21 cellular contexts compared by ENCODE assay signal in the genomic region with DNA sequence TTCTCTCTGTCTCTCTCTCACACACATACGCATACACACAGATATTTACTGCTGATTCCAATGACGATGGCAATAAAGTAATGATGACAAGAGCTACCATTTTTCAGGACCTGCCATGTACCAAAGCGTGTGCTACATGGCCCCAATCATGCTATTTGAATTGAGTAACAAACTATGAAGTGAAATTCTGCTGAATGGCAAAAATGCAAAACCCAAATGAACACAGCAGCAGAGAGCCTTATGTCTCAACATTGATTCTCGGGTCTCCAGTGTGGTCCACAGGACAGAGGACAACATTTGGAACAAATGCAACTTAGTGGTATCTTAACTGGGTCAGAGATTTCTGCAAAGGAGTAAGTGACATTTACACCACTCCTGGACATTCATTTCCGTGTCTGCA.
DNase-seq lines count a peak whose midpoint lies in the region; ATAC-seq, FAIRE-seq and TF ChIP-seq lines count a peak whose summit lies in the region.
"Had no signal": no experiment of that assay in that cellular context is flagged by ENCODE, and none has a peak within 500 bp of the region (broad histone marks: within the 10 kb centered on the region; RNA-seq: fewer than 3 reads in every experiment).

No MANE protein-coding gene starts in this region.

- no peak for TF ChIP-seq EP300 in A549 (IDR thresholded peaks at IDR 0.05)

- no peak overlapping the region for H3K4ac ChIP-seq in mesendoderm (ENCODE audit: low read depth, low read length)

- no peak overlapping the region for H4K5ac ChIP-seq in mesendoderm (ENCODE audit: low read length)

- H3K36me3 Mint-ChIP-seq in nephron progenitor cell (ENCODE audit: low read depth), result no peaks in the 10 kb centered on the region
- H3K36me3 Mint-ChIP-seq: CD8-positive, alpha-beta T cell had no signal

- H3K27ac Mint-ChIP-seq in nephron progenitor cell, result no peak overlapping the region
- H3K27ac Mint-ChIP-seq: B cell; CD4-positive, alpha-beta T cell; CD8-positive, alpha-beta T cell had no signal

- H3K4me1 ChIP-seq in A549 (no peaks in the 10 kb centered on the region; the same call in 2 of the 3 replicates), mesendoderm (ENCODE audit: control insufficient read depth, low read depth, low read length) (peaks cover 1% of the 10 kb centered on the region)
- H3K4me1 ChIP-seq: Caco-2 had no signal

- no peak for TF ChIP-seq CTCF in A549 (IDR thresholded peaks at IDR 0.05)
- TF ChIP-seq CTCF in nephron progenitor cell (IDR thresholded peaks at IDR 0.05), result no peak

- peaks cover 14% of the 10 kb centered on the region for H3K4me1 Mint-ChIP-seq in nephron progenitor cell
- H3K4me1 Mint-ChIP-seq: B cell had no signal

- H3K79me1 ChIP-seq in mesendoderm (ENCODE audit: low read length), result no peaks in the 10 kb centered on the region

- H2BK5ac ChIP-seq in mesendoderm (ENCODE audit: low read length), result no peak overlapping the region

- CTCF ChIA-PET in A549 (lab: Yijun Ruan, JAX), result interaction anchor here (0.6 kb wide), 1 partner anchor 9 kb away, joined by 4 read pairs; no protein-coding TSS in a partner anchor

- no peaks in the 10 kb centered on the region for H3K27me3 ChIP-seq in mesendoderm (ENCODE audit: insufficient read depth, low read length, poor library complexity)
- H3K27me3 ChIP-seq: BLaER1 treated with 17β-estradiol and CSF1 and Interleukin-3, amounts not matched to agents 10 nM and 100 nM had no signal

- no peaks in the 10 kb centered on the region for H3K79me2 ChIP-seq in mesendoderm (ENCODE audit: control insufficient read depth, insufficient read depth, low read length)

- peak overlapping the region; percentile 67 for H3K23ac ChIP-seq in mesendoderm (ENCODE audit: low read length)

- POLR2A ChIA-PET in A549 (lab: Yijun Ruan, JAX), result no interaction called here

- no peak overlapping the region for H2AK5ac ChIP-seq in mesendoderm (ENCODE audit: low read length)

- WGBS in A549 (ENCODE audit: missing lambda C conversion rate), result 43% methylated on average over 5 of the region's 5 CpGs
- no CpG with 5 or more reads among the region's 5 CpGs for WGBS in mesendoderm (ENCODE audit: extremely low coverage, insufficient coverage, low lambda C conversion rate)

- H3K56ac ChIP-seq in mesendoderm (ENCODE audit: low read length), result no peak overlapping the region

- no peak overlapping the region for H2BK120ac ChIP-seq in mesendoderm (ENCODE audit: low read depth, low read length)

- peaks cover 3% of the 10 kb centered on the region for H3K9me3 Mint-ChIP-seq in nephron progenitor cell
- H3K9me3 Mint-ChIP-seq: CD4-positive, alpha-beta T cell; CD8-positive, alpha-beta T cell had no signal

- no peak overlapping the region for H3K18ac ChIP-seq in mesendoderm (ENCODE audit: low read length)

- FAIRE-seq in A549 (lab: Jason Lieb, UNC) (no peak), GM12892 (lab: Jason Lieb, UNC) (peak; percentile 14)
- FAIRE-seq: A204.1, D721Med, G401.6, GM19239 had no signal

- H3K4me3 ChIP-seq in A549 (no peak overlapping the region), mesendoderm (ENCODE audit: low read length) (no peak overlapping the region)
- H3K4me3 ChIP-seq: BLaER1 treated with 17β-estradiol and CSF1 and Interleukin-3, amounts not matched to agents 10 nM and 100 nM had no signal

- no peaks in the 10 kb centered on the region for H3K9me3 ChIP-seq in A549
- H3K9me3 ChIP-seq: BLaER1 treated with 17β-estradiol and CSF1 and Interleukin-3, amounts not matched to agents 10 nM and 100 nM; Caco-2 had no signal

- DNase-seq in A549 (ENCODE audit: low read depth in 1 of 2, low spot score in 1 of 2) (no peak), GM12892 (ENCODE audit: insufficient read length) (no peak), mesendoderm (no peak), nephron progenitor cell (no peak)
- DNase-seq: 8988T; AML-193; Caco-2; Calu3; CD4-positive, alpha-beta T cell; CD8-positive, alpha-beta T cell; DMS79 treated with DMSO at 0.1 percent for 48 hours; GF-D8 had no signal

- no peaks in the 10 kb centered on the region for H3K36me3 ChIP-seq in mesendoderm (ENCODE audit: control insufficient read depth, insufficient read depth, low read length)
- H3K36me3 ChIP-seq: BLaER1 treated with 17β-estradiol and CSF1 and Interleukin-3, amounts not matched to agents 10 nM and 100 nM had no signal

- TF ChIP-seq POLR2A in A549 (IDR thresholded peaks at IDR 0.05; ENCODE audit: low read length) (no peak), GM12892 (IDR thresholded peaks at IDR 0.05; ENCODE audit: low read depth, low read length) (no peak)

- H3K27me3 Mint-ChIP-seq in nephron progenitor cell (ENCODE audit: low read depth, poor library complexity), result peaks cover 7% of the 10 kb centered on the region
- H3K27me3 Mint-ChIP-seq: B cell; CD4-positive, alpha-beta T cell had no signal

- H3K4me3 Mint-ChIP-seq in nephron progenitor cell, result no peak overlapping the region
- H3K4me3 Mint-ChIP-seq: B cell; CD4-positive, alpha-beta T cell; CD8-positive, alpha-beta T cell had no signal

- H3K4me2 ChIP-seq in A549, result no peak overlapping the region
- H3K4me2 ChIP-seq in mesendoderm (ENCODE audit: low read length), result no peak overlapping the region
- H3K4me2 ChIP-seq: BLaER1 treated with 17β-estradiol and CSF1 and Interleukin-3, amounts not matched to agents 10 nM and 100 nM had no signal

- H3K27ac ChIP-seq in A549 (no peak overlapping the region), mesendoderm (ENCODE audit: low read depth, low read length) (no peak overlapping the region)
- H3K27ac ChIP-seq: BLaER1 treated with 17β-estradiol and CSF1 and Interleukin-3, amounts not matched to agents 10 nM and 100 nM; C4-2B had no signal

- H3K9ac ChIP-seq in mesendoderm (ENCODE audit: low read length), result no peak overlapping the region
- H3K9ac ChIP-seq: BLaER1 treated with 17β-estradiol and CSF1 and Interleukin-3, amounts not matched to agents 10 nM and 100 nM had no signal

- ATAC-seq in A549, result no peak
- no peak for ATAC-seq in GM18502 (IDR thresholded peaks at IDR 0.05; ENCODE audit: poor library complexity, unreplicated experiment)
- ATAC-seq in HG02852 (IDR thresholded peaks at IDR 0.05; ENCODE audit: unreplicated experiment), result no peak
- ATAC-seq: CD8-positive, alpha-beta T cell had no signal

- no peak overlapping the region for H4K8ac ChIP-seq in mesendoderm (ENCODE audit: low read depth, low read length)

- no peak for TF ChIP-seq RAD21 in A549 (conservative IDR thresholded peaks at IDR 0.05 in 1 of 2, IDR thresholded peaks at IDR 0.05 in 1 of 2)

- H2BK15ac ChIP-seq in mesendoderm (replicated peaks; ENCODE audit: low read depth), result no peak overlapping the region

TF ChIP-seq in A549, 52 proteins besides CTCF, POLR2A, EP300 and RAD21:
- no peak for TF ChIP-seq HDAC2 (IDR thresholded peaks at IDR 0.05)
- peak; percentile 60 for TF ChIP-seq MAFK (IDR thresholded peaks at IDR 0.05; ENCODE audit: partially characterized antibody)
